ENCODE assay signal across 18 cellular contexts in the genomic region with DNA sequence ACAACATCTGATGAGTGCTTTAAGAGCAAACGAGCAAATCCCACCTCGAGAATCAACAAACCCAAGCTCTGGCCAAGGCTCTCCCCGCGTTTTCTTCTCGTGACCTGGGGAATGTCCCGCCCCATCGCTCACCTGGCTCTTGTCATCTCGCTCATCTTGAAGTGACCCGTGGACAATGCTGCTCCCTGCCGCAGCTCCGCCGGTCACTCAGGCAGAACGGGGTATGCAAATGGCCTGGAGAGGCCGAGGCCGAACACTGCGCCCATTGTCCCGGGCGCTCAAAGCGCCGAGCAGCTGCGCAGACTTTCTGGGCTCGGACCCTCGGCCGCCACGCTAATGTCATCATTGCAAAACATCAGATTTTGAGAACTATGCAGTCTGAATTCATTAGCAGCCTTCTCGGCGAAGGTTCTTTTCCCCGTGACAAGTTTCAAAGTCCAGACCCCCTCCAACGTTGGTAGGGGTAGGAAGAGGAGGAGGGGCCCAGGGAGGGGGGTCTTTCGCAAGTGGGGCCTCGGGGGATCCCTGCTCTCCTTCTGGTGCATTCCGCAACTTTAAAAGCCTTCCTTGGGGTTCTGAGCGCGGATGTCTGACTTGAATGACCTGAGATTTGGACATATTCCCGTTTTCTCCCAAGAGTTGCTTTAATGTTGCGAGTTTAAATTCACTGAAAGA. TPM values are rescaled to one million over a fixed set of nuclear protein-coding genes. Genes with fewer than 3 reads are reported as not detected.
DNase-seq lines count a peak whose midpoint lies in the region; ATAC-seq and TF ChIP-seq lines count a peak whose summit lies in the region.
"Had no signal": no experiment of that assay in that cellular context is flagged by ENCODE, and none has a peak within 500 bp of the region (broad histone marks: within the 10 kb centered on the region; RNA-seq: fewer than 3 reads in every experiment).

No MANE protein-coding gene starts in this region.

- no peak for TF ChIP-seq CTCF in H9 (conservative IDR thresholded peaks at IDR 0.05)
- TF ChIP-seq CTCF in HFFc6 (IDR thresholded peaks at IDR 0.05): no peak

- no peak overlapping the region for H2AFZ ChIP-seq in H9 (ENCODE audit: low read length)

- no peak overlapping the region for H3T11ph ChIP-seq in H9 (ENCODE audit: low read length)

- H3K79me1 ChIP-seq in H9 (ENCODE audit: insufficient read depth, low read depth, low read length, poor library complexity, severe bottlenecking): no peaks in the 10 kb centered on the region

- H3K4ac ChIP-seq in H9 (ENCODE audit: low read depth, low read length): no peak overlapping the region

- H2BK15ac ChIP-seq in H9 (ENCODE audit: low read depth, low read length): no peak overlapping the region

- H4K8ac ChIP-seq in H9 (replicated peaks; ENCODE audit: insufficient read length, low read depth, low read length): no peak overlapping the region

- peaks cover 95% of the 10 kb centered on the region for H3K27me3 Mint-ChIP-seq in H9 (ENCODE audit: low read depth)
- peaks cover 2% of the 10 kb centered on the region; the same call in 1 of the 2 replicates for H3K27me3 Mint-ChIP-seq in HFFc6 (ENCODE audit: insufficient read depth)

- H2BK12ac ChIP-seq in H9 (ENCODE audit: insufficient read length, low read depth, low read length): no peak overlapping the region

- no peaks in the 10 kb centered on the region for H3K4me1 ChIP-seq in H9 (ENCODE audit: insufficient read depth, low read length)

- no peak overlapping the region for H2BK20ac ChIP-seq in H9 (ENCODE audit: low read depth, low read length, poor library complexity, severe bottlenecking)

- ATAC-seq in GM18519 (IDR thresholded peaks at IDR 0.05; ENCODE audit: low FRiP score, unreplicated experiment) (no peak), HG03439 (IDR thresholded peaks at IDR 0.05; ENCODE audit: unreplicated experiment) (no peak)

- no peak overlapping the region; a peak in 1 of 7 replicates for H3K27ac Mint-ChIP-seq in H9
- H3K27ac Mint-ChIP-seq in HFFc6: no peak overlapping the region
- H3K27ac Mint-ChIP-seq: activated naive CD4-positive, alpha-beta T cell treated with anti-CD3 and anti-CD28 coated beads, Interleukin-2, amount 50 U/mL, for 24 hours had no signal

- H3K27ac ChIP-seq in H9 (ENCODE audit: insufficient read length, low read depth, low read length): no peak overlapping the region
- H3K27ac ChIP-seq: tibial artery had no signal

- H3K23ac ChIP-seq in H9 (ENCODE audit: insufficient read length, low read depth, low read length): no peak overlapping the region

- no peak overlapping the region for H4K5ac ChIP-seq in H9 (ENCODE audit: insufficient read length, low read depth, low read length)

- H2AK5ac ChIP-seq in H9 (ENCODE audit: insufficient read length, low read length): no peak overlapping the region

- peaks cover 25% of the 10 kb centered on the region for H3K23me2 ChIP-seq in H9 (ENCODE audit: insufficient read length, low read depth, low read length, poor library complexity, severe bottlenecking)

- peaks cover 57% of the 10 kb centered on the region for H3K27me3 ChIP-seq in H9 (ENCODE audit: insufficient read depth, low read length)

- no peak overlapping the region for H2BK120ac ChIP-seq in H9 (ENCODE audit: low read depth, low read length, poor library complexity, severe bottlenecking)

- H4K91ac ChIP-seq in H9 (ENCODE audit: insufficient read length, low read depth, low read length): no peak overlapping the region

- H3K9me3 ChIP-seq in H9 (ENCODE audit: control insufficient read depth, low read depth, low read length): no peaks in the 10 kb centered on the region
- H3K9me3 ChIP-seq: tibial artery had no signal

- H3K18ac ChIP-seq in H9 (ENCODE audit: insufficient read length, low read depth, low read length): no peak overlapping the region

- H3K36me3 Mint-ChIP-seq in H9 (ENCODE audit: insufficient read depth in 1 of 3, low read depth in 3 of 3): no peaks in the 10 kb centered on the region
- no peaks in the 10 kb centered on the region for H3K36me3 Mint-ChIP-seq in HFFc6 (ENCODE audit: low read depth)
- H3K36me3 Mint-ChIP-seq: activated naive CD4-positive, alpha-beta T cell treated with anti-CD3 and anti-CD28 coated beads, Interleukin-2, amount 50 U/mL, for 24 hours had no signal

- no peaks in the 10 kb centered on the region for H4K20me1 ChIP-seq in H9 (ENCODE audit: control insufficient read depth, insufficient read depth, insufficient read length)

- no peaks in the 10 kb centered on the region; a peak in 1 of 5 replicates for H3K9me3 Mint-ChIP-seq in H9
- peaks cover 11% of the 10 kb centered on the region for H3K9me3 Mint-ChIP-seq in HFFc6
- H3K9me3 Mint-ChIP-seq: activated naive CD4-positive, alpha-beta T cell treated with anti-CD3 and anti-CD28 coated beads, Interleukin-2, amount 50 U/mL, for 24 hours had no signal

- WGBS in H9 (ENCODE audit: extremely low coverage, insufficient read length, low lambda C conversion rate): no CpG with 5 or more reads among the region's 36 CpGs

- H3K14ac ChIP-seq in H9 (ENCODE audit: insufficient read depth, low read length): 0 out of 2 replicates have a peak overlapping the region, but pooled peaks have one; percentile 12

- H3K79me2 ChIP-seq in H9 (ENCODE audit: insufficient read depth, low read length): no peaks in the 10 kb centered on the region

- DNase-seq in H9 (peak; percentile 61), ecto neural progenitor cell (ENCODE audit: low spot score) (peak; percentile 85), iPS-NIHi7 (ENCODE audit: extremely low spot score) (peak; percentile 47), posterior cingulate gyrus (peak in 8 of 10 donors; percentile 31 to 94 (median 59)), HFFc6 (no peak), NCI-H2171 treated with DMSO at 0.1 percent for 48 hours (lab: John Stamatoyannopoulos, UW) (no peak)
- DNase-seq: activated CD4-positive, alpha-beta T cell treated with anti-CD3 and anti-CD28 coated beads for 48 hours; Calu3; effector memory CD4-positive, alpha-beta T cell; MM.1S; NK-92 treated with Interleukin-12 subunit alpha and Interleukin-12 subunit beta, amount 100 ng/mL, for 24 hours; SIG-M5; T-helper 9 cell; tibial artery had no signal

- peaks cover 31 to 49% of the 10 kb centered on the region in 2 experiments for H3K4me1 Mint-ChIP-seq in H9
- H3K4me1 Mint-ChIP-seq in HFFc6 (ENCODE audit: low read depth): no peaks in the 10 kb centered on the region
- H3K4me1 Mint-ChIP-seq: activated naive CD4-positive, alpha-beta T cell treated with anti-CD3 and anti-CD28 coated beads, Interleukin-2, amount 50 U/mL, for 24 hours had no signal

- peak overlapping the region; percentile 19 for H3K9ac ChIP-seq in H9 (ENCODE audit: extremely low read depth, insufficient read length, low read length)

- H3K4me3 Mint-ChIP-seq in H9: peak overlapping the region; percentile 54 to 84
- H3K4me3 Mint-ChIP-seq in HFFc6: no peak overlapping the region
- H3K4me3 Mint-ChIP-seq: activated naive CD4-positive, alpha-beta T cell treated with anti-CD3 and anti-CD28 coated beads, Interleukin-2, amount 50 U/mL, for 24 hours had no signal

- H2BK5ac ChIP-seq in H9 (ENCODE audit: insufficient read length, low read length): no peak overlapping the region

- peak overlapping the region; percentile 85 for H3K4me2 ChIP-seq in H9 (ENCODE audit: insufficient read depth, insufficient read length, low read length)

- no peak overlapping the region for H3K56ac ChIP-seq in H9 (ENCODE audit: insufficient read length, low read depth, low read length)

- intact Hi-C loops in posterior cingulate gyrus (cut with DNase I): no loop called here

RNA-seq across cellular contexts. Expression of a gene that starts 39.7 kb away (rescaled TPM):
- 0.09 and 0.17 TPM in 2 replicates for total RNA-seq in H9 (2021)
- not detected for total RNA-seq in HFFc6 (2021; fragmentation: NEBNext Ultra II Directional; extraction: Animal tissue kit (Norgen Biotek cat#: 25700))
- total RNA-seq: Calu3, HT1080 had no signal

Comparison
In these comparisons a context has a peak if more than half of its experiments do, and no peak if none do; other contexts are left out.
1. DNase-seq: peak in H9 (single experiment), ecto neural progenitor cell (single experiment), iPS-NIHi7 (single experiment) and posterior cingulate gyrus (8 of 10); none in HFFc6 (single experiment) and NCI-H2171 treated with DMSO at 0.1 percent for 48 hours (single experiment).